In the genomic region with DNA sequence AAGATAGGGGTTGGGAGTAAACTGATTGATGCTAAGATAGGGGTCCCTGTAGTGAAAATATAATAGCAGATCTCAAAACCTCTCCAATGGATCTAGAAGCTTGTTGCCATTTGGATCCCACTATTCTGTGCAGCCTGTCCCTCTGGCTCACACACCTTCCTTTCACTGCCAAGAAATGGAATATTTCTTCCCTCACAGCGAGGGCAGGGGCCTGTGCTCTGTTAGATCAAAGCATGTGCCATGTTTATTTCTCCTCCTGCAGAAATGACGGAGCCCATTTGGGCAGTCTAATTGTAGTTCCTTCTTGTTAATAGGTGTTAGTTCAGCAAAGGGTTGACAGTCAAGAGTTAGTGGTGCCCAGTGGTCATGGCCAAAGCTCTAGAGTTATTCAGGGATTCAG, we compare ENCODE assay signal across 16 cellular contexts.
"Had no signal": no experiment of that assay in that cellular context is flagged by ENCODE, and none has a peak within 500 bp of the region (broad histone marks: within the 10 kb centered on the region; RNA-seq: fewer than 3 reads in every experiment).

No MANE protein-coding gene starts in this region.

- ATAC-seq: left lobe of liver, sciatic nerve had no signal

- H3K4me3 Mint-ChIP-seq: activated B cell treated with CpG ODN at 0.5 μM for 24 hours; activated CD4-positive, alpha-beta memory T cell treated with anti-CD3 and anti-CD28 coated beads for 36 hours; activated naive CD8-positive, alpha-beta T cell treated with anti-CD3 and anti-CD28 coated beads for 36 hours; neural crest cell; stimulated activated effector memory CD8-positive, alpha-beta T cell treated with anti-CD3 and anti-CD28 coated beads, Interleukin-12 subunit alpha, Interleukin-12 subunit beta, amount 100 ng/mL, for 72 hours had no signal

- H3K36me3 Mint-ChIP-seq: activated CD4-positive, alpha-beta memory T cell treated with anti-CD3 and anti-CD28 coated beads for 36 hours; activated naive CD8-positive, alpha-beta T cell treated with anti-CD3 and anti-CD28 coated beads for 36 hours; stimulated activated effector memory CD8-positive, alpha-beta T cell treated with anti-CD3 and anti-CD28 coated beads, Interleukin-12 subunit alpha, Interleukin-12 subunit beta, amount 100 ng/mL, for 72 hours had no signal

- H3K27me3 Mint-ChIP-seq: activated CD4-positive, alpha-beta memory T cell treated with anti-CD3 and anti-CD28 coated beads for 36 hours; activated naive CD8-positive, alpha-beta T cell treated with anti-CD3 and anti-CD28 coated beads for 36 hours had no signal

- DNase-seq: activated B cell treated with CpG ODN at 0.5 μM for 24 hours; activated CD4-positive, alpha-beta memory T cell treated with anti-CD3 and anti-CD28 coated beads for 36 hours; activated CD4-positive, alpha-beta T cell treated with anti-CD3 and anti-CD28 coated beads for 4 hours; activated naive CD8-positive, alpha-beta T cell treated with anti-CD3 and anti-CD28 coated beads for 36 hours; amniotic stem cell; caudate nucleus; erythroblast; foreskin melanocyte; glutamatergic neuron; stimulated activated CD4-positive, alpha-beta T cell treated with anti-CD3 and anti-CD28 coated beads, Interleukin-4, amount 100 ng/mL, for 24 hours; stomach had no signal

- H3K27me3 ChIP-seq: stomach had no signal

- H3K4me3 ChIP-seq: coronary artery, stomach had no signal

- H3K4me1 Mint-ChIP-seq: activated B cell treated with CpG ODN at 0.5 μM for 24 hours; stimulated activated effector memory CD8-positive, alpha-beta T cell treated with anti-CD3 and anti-CD28 coated beads, Interleukin-12 subunit alpha, Interleukin-12 subunit beta, amount 100 ng/mL, for 72 hours had no signal

- H3K9me3 Mint-ChIP-seq: activated B cell treated with CpG ODN at 0.5 μM for 24 hours; activated CD4-positive, alpha-beta memory T cell treated with anti-CD3 and anti-CD28 coated beads for 36 hours; activated naive CD8-positive, alpha-beta T cell treated with anti-CD3 and anti-CD28 coated beads for 36 hours; neural crest cell; stimulated activated effector memory CD8-positive, alpha-beta T cell treated with anti-CD3 and anti-CD28 coated beads, Interleukin-12 subunit alpha, Interleukin-12 subunit beta, amount 100 ng/mL, for 72 hours had no signal

- H3K9me3 ChIP-seq: stomach had no signal

- H3K27ac ChIP-seq: coronary artery, stomach had no signal

- H3K27ac Mint-ChIP-seq: activated B cell treated with CpG ODN at 0.5 μM for 24 hours; activated CD4-positive, alpha-beta memory T cell treated with anti-CD3 and anti-CD28 coated beads for 36 hours; activated naive CD8-positive, alpha-beta T cell treated with anti-CD3 and anti-CD28 coated beads for 36 hours; stimulated activated effector memory CD8-positive, alpha-beta T cell treated with anti-CD3 and anti-CD28 coated beads, Interleukin-12 subunit alpha, Interleukin-12 subunit beta, amount 100 ng/mL, for 72 hours had no signal
